In the genomic region with DNA sequence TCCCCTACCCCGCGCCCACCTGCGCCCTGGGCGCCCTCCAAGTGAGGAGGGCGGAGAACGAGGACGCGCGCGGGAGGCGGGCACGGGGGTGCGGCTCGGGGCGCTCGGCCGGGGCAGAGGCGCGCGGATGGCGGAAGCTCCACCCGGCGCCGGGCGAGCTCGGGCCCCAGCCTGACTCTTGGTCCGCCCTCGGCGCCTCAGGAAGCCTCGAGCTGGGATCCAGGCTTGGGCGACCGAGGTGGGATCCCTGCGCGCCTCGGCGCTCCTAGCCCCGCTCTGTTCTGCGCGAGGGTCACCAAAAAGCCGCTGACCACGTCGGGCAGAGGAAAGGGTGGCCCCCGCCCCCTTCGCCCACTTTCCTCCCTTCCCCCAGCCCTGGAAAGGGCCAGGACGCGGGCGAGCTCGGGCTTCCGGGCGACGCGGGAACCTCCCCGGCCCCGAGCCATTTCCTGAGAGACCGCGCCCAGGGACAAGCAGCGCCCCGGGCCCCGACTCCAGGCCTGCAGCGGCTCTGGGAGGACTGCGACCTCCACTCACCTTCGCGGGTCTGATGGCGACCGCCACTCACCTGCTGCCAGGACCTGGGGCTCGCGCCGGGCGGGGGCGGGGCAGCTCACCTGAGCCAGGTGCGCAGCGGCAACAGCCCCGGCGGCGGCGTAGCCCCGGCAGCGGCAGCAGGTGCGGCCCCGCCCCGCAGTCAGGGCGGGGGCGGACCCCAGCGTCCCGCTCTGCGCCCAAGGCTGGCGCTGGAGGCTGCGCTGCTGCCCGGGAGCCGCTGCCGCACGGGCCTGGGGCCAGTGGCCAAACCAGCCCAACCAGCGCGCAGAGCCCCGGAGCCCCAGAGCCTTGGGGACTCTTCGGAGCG, we compare ENCODE assay signal across 8 cellular contexts. TPM values are rescaled to one million over a fixed set of nuclear protein-coding genes. Genes with fewer than 3 reads are reported as not detected.
DNase-seq lines count a peak whose midpoint lies in the region; ATAC-seq and TF ChIP-seq lines count a peak whose summit lies in the region.

No MANE protein-coding gene starts in this region.

- no peaks in the 10 kb centered on the region for H3K27me3 ChIP-seq in lung (ENCODE audit: control insufficient read depth, insufficient read depth)

- H3K4me1 Mint-ChIP-seq in central memory CD8-positive, alpha-beta T cell = peaks cover 19% of the 10 kb centered on the region

- in situ Hi-C loops in GM13977 (cut with MboI; ENCODE audit: low pct_unique_long_range_greater_than_20kb, low sequenced_read_pairs, unreplicated experiment) = no loop called here

- H3K27ac Mint-ChIP-seq in central memory CD8-positive, alpha-beta T cell (ENCODE audit: low read depth) = peak overlapping the region; percentile 89

- H3K36me3 ChIP-seq in lung (ENCODE audit: control insufficient read depth in 2 of 2, insufficient read depth in 2 of 2, low read length in 2 of 2) (no peaks in the 10 kb centered on the region), urinary bladder (ENCODE audit: insufficient read depth) (no peaks in the 10 kb centered on the region)

- H3K9me3 Mint-ChIP-seq in central memory CD8-positive, alpha-beta T cell = no peaks in the 10 kb centered on the region

- ATAC-seq in central memory CD8-positive, alpha-beta T cell (replicated peaks; ENCODE audit: extremely low read depth, poor library complexity, severe bottlenecking) = no peak
- peak; percentile 79 for ATAC-seq in lung (ENCODE audit: insufficient read depth, low FRiP score)

- DNase-seq in activated gamma-delta T cell treated with Interleukin-2 at 50 U/mL for 16 hours (peak; percentile 43), activated gamma-delta T cell (lab: John Stamatoyannopoulos, UW) (no peak), RPMI8226 (peak; percentile 69), lung (ENCODE audit: low spot score) (no peak), caudate nucleus (lab: John Stamatoyannopoulos, UW) (no peak), GM13977 (ENCODE audit: low spot score) (no peak)
- DNase-seq in central memory CD8-positive, alpha-beta T cell (ENCODE audit: low spot score in 2 of 2) = peak in 1 of 2 donors; percentile 14

- H3K4me1 ChIP-seq in lung (ENCODE audit: control insufficient read depth in 2 of 2, insufficient read depth in 2 of 2, low read length in 2 of 2) (peaks cover 0 to 22% of the 10 kb centered on the region in 2 donors), urinary bladder (ENCODE audit: insufficient read depth) (no peaks in the 10 kb centered on the region)

- no peak for TF ChIP-seq CTCF in lung (IDR thresholded peaks at IDR 0.05; ENCODE audit: control extremely low read depth, extremely low read depth)
- TF ChIP-seq CTCF in GM13977 (IDR thresholded peaks at IDR 0.05; ENCODE audit: extremely low read depth, insufficient read depth, missing control alignments) = no peak

- peak overlapping the region; percentile 69 to 89 for H3K27ac ChIP-seq in lung (ENCODE audit: low read depth in 1 of 2, low read length in 1 of 2)
- H3K27ac ChIP-seq in urinary bladder (ENCODE audit: low read depth) = peak overlapping the region; percentile 64
- no peak overlapping the region for H3K27ac ChIP-seq in caudate nucleus (ENCODE audit: low read depth, low read length)

- peak overlapping the region; percentile 92 for H3K4me3 Mint-ChIP-seq in central memory CD8-positive, alpha-beta T cell

- H3K4me3 ChIP-seq in lung (peak overlapping the region; percentile 74), urinary bladder (ENCODE audit: low read depth, low read length) (peak overlapping the region; percentile 46)

- no peaks in the 10 kb centered on the region for H3K27me3 Mint-ChIP-seq in central memory CD8-positive, alpha-beta T cell

- peaks cover 25% of the 10 kb centered on the region for H3K36me3 Mint-ChIP-seq in central memory CD8-positive, alpha-beta T cell (ENCODE audit: insufficient read depth)

- H3K9me3 ChIP-seq in lung (ENCODE audit: control insufficient read depth in 2 of 2, insufficient read depth in 1 of 2, low read length in 1 of 2) = no peaks in the 10 kb centered on the region

- WGBS in lung, 2 donors = 1 to 2% methylated on average over 68 to 97 of the region's 97 CpGs
- under 1% methylated on average over 97 of the region's 97 CpGs for WGBS in urinary bladder

RNA-seq across cellular contexts. Expression of gene SIGIRR, which starts 2.2 kb away (rescaled TPM):
- 10 to 100 TPM; 25.7 to 87.3 TPM for total RNA-seq in lung
- polyA plus RNA-seq in lung = 100 to 1,000 TPM in 1 of 2 donors, 10 to 100 TPM in 1; 43.4 to 112 TPM
- 11.8 TPM for total RNA-seq in urinary bladder
- polyA plus RNA-seq in urinary bladder = 61.2 TPM

RNA-seq across cellular contexts. Expression of gene PKP3, which starts 23.0 kb away (rescaled TPM):
- 10 to 100 TPM; 15.7 to 63.1 TPM for total RNA-seq in lung
- polyA plus RNA-seq in lung = 10 to 100 TPM; 33.8 to 46.8 TPM
- total RNA-seq in urinary bladder = 5.2 TPM
- 8.4 TPM for polyA plus RNA-seq in urinary bladder

RNA-seq across cellular contexts. Expression of gene ANO9, which starts 24.8 kb away (rescaled TPM):
- total RNA-seq in lung = 10 to 100 TPM in 1 of 2 donors, 1 to 10 TPM in 1; 5.8 to 17.6 TPM
- polyA plus RNA-seq in lung = 10 to 100 TPM in 1 of 2 donors, 1 to 10 TPM in 1; 8.7 to 18.6 TPM
- total RNA-seq in urinary bladder = 1.3 TPM
- polyA plus RNA-seq in urinary bladder = 5.1 TPM

RNA-seq across cellular contexts. Expression of gene PTDSS2, which starts 33.1 kb away (rescaled TPM):
- total RNA-seq in lung = 10 to 100 TPM; 26.8 to 29.4 TPM
- polyA plus RNA-seq in lung = 10 to 100 TPM; 20.4 to 36.5 TPM
- total RNA-seq in urinary bladder = 13.5 TPM
- 27.0 TPM for polyA plus RNA-seq in urinary bladder

RNA-seq across cellular contexts. Expression of gene B4GALNT4, which starts 47.7 kb away (rescaled TPM):
- 1 to 10 TPM; 1.4 to 6.8 TPM for total RNA-seq in lung
- 1 to 10 TPM; 2.1 to 4.6 TPM for polyA plus RNA-seq in lung
- total RNA-seq in urinary bladder = 13.4 TPM
- 5.1 TPM for polyA plus RNA-seq in urinary bladder

Comparison
In these comparisons a context has a peak if more than half of its experiments do, and no peak if none do; other contexts are left out.
1. DNase-seq: peak in activated gamma-delta T cell treated with Interleukin-2 at 50 U/mL for 16 hours (single experiment) and RPMI8226 (single experiment); none in activated gamma-delta T cell (single experiment), lung (single experiment), caudate nucleus (0 of 61) and GM13977 (single experiment).